In the genomic region with DNA sequence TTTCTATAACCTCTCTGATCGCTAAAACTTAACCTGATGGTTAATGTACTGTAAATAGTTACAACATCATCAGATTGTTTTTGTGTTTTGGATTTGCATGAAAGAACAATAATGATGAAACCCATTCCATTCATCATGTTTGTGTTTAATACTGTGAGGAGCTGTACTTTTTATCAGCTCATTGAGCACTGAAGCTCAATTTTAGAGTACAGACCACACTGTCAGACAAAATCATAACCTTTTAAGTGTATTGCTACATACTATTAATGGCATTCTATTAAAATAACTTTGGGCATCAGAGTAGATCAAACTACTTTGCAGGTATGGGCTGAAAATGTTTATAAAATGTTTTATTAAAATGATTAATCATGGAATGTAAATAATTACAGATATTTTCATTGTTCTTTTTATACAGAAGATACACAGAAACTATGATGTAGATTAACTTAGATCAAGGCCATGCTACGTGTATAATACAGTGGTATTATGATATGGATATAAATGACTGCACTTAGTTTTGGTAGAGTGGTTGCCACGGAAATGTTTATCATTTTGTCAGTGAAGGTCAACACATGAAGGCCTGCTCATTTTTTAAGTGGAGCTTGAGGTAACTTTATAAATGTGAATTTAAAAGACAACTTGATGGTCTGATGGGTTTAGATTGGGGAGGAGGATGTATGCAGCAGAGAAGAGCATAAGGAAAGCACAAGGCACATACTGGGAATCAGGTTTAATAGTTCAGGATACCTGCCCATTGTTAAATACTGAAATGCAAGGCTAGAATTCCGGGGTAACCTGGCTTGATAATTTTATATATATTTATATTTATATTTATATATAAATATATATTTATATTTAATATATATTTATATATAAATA, we compare ENCODE assay signal across 1 cellular context.
TF ChIP-seq lines count a peak whose summit lies in the region.

No MANE protein-coding gene starts in this region.

TF ChIP-seq in IMR-90, 13 proteins besides CTCF, POLR2A, EP300 and RAD21:
- TF ChIP-seq RFX5 (IDR thresholded peaks at IDR 0.05; ENCODE audit: low read depth, low read length) (no peak), ELK1 (IDR thresholded peaks at IDR 0.05; ENCODE audit: borderline replicate concordance, low read depth, low read length) (no peak), BHLHE40 (IDR thresholded peaks at IDR 0.05; ENCODE audit: low read depth, low read length) (no peak), CHD1 (IDR thresholded peaks at IDR 0.05; ENCODE audit: low read depth, low read length) (no peak), SMC3 (IDR thresholded peaks at IDR 0.05; ENCODE audit: low read depth, low read length) (no peak), MAFK (IDR thresholded peaks at IDR 0.05; ENCODE audit: low read depth, low read length) (no peak), MXI1 (IDR thresholded peaks at IDR 0.05; ENCODE audit: borderline replicate concordance, low read depth, low read length) (no peak), FOS (IDR thresholded peaks at IDR 0.05; ENCODE audit: low read depth, low read length) (no peak), NFE2L2 (IDR thresholded peaks at IDR 0.05; ENCODE audit: low read depth, low read length) (no peak)
